ENCODE assay signal across 8 cellular contexts in genomic region chr9:129023036-129023907, GRCh38. TPM values are rescaled to one million over a fixed set of nuclear protein-coding genes. Genes with fewer than 3 reads are reported as not detected.
DNase-seq lines count a peak whose midpoint lies in the region; ATAC-seq and TF ChIP-seq lines count a peak whose summit lies in the region.

No MANE protein-coding gene starts in this region.

- H3K9me3 ChIP-seq in T-helper 17 cell (ENCODE audit: control insufficient read depth, low read length, poor library complexity, severe bottlenecking) (no peaks in the 10 kb centered on the region), stomach smooth muscle (ENCODE audit: control insufficient read depth in 2 of 2, low read length in 2 of 2) (no peaks in the 10 kb centered on the region)

- H3K4me3 Mint-ChIP-seq in T-helper 17 cell: no peak overlapping the region
- H3K4me3 Mint-ChIP-seq in glutamatergic neuron (ENCODE audit: unreplicated experiment): peak overlapping the region; percentile 51

- peak overlapping the region; percentile 74 for H3K27ac ChIP-seq in stomach smooth muscle (ENCODE audit: low read length)

- peak overlapping the region in 1 of 2 donors; percentile 13 for H3K9ac ChIP-seq in stomach smooth muscle (ENCODE audit: low read length in 2 of 2)

- H3K27me3 Mint-ChIP-seq in T-helper 17 cell (no peaks in the 10 kb centered on the region), glutamatergic neuron (ENCODE audit: unreplicated experiment) (peaks cover 10% of the 10 kb centered on the region)

- peak overlapping the region; percentile 8 for H3K27ac Mint-ChIP-seq in T-helper 17 cell
- H3K27ac Mint-ChIP-seq in glutamatergic neuron (ENCODE audit: unreplicated experiment): peak overlapping the region; percentile 96

- peaks cover 32% of the 10 kb centered on the region for H3K4me1 ChIP-seq in stomach smooth muscle (ENCODE audit: control insufficient read depth, insufficient read depth, low read length)

- H3K27me3 ChIP-seq in stomach smooth muscle (ENCODE audit: control insufficient read depth in 1 of 2, insufficient read depth in 2 of 2, low read length in 2 of 2): no peaks in the 10 kb centered on the region

- ATAC-seq in T-helper 17 cell (no peak), GM21825 (IDR thresholded peaks at IDR 0.05; ENCODE audit: unreplicated experiment) (no peak), HG02588 (IDR thresholded peaks at IDR 0.05; ENCODE audit: unreplicated experiment) (no peak), GM18511 (IDR thresholded peaks at IDR 0.05; ENCODE audit: unreplicated experiment) (no peak)

- TF ChIP-seq CTCF in HFF-Myc (IDR thresholded peaks at IDR 0.05; ENCODE audit: low read depth, low read length, missing control alignments) (no peak), glutamatergic neuron (IDR thresholded peaks at IDR 0.05; ENCODE audit: partially characterized antibody, unreplicated experiment) (no peak)

- H3K4me3 ChIP-seq in HFF-Myc (replicated peaks; ENCODE audit: low read depth, low read length) (no peak overlapping the region), stomach smooth muscle (ENCODE audit: low read length in 2 of 2) (no peak overlapping the region)

- H3K4me1 Mint-ChIP-seq in T-helper 17 cell: peaks cover 26% of the 10 kb centered on the region
- peaks cover 25% of the 10 kb centered on the region for H3K4me1 Mint-ChIP-seq in glutamatergic neuron (ENCODE audit: low read depth, unreplicated experiment)

- H3K36me3 Mint-ChIP-seq in T-helper 17 cell (ENCODE audit: low read depth): no peaks in the 10 kb centered on the region
- H3K36me3 Mint-ChIP-seq in glutamatergic neuron (ENCODE audit: unreplicated experiment): no peaks in the 10 kb centered on the region

- no peaks in the 10 kb centered on the region for H3K36me3 ChIP-seq in stomach smooth muscle (ENCODE audit: control insufficient read depth in 2 of 2, insufficient read depth in 2 of 2, low read length in 2 of 2)

- peaks cover 13% of the 10 kb centered on the region for H3K9me3 Mint-ChIP-seq in glutamatergic neuron (ENCODE audit: unreplicated experiment)

- DNase-seq in HFF-Myc (ENCODE audit: extremely low read depth, low read depth) (peak; percentile 60), T-helper 17 cell (no peak), glutamatergic neuron (peak; percentile 91), globus pallidus (ENCODE audit: low spot score) (no peak)

RNA-seq across cellular contexts. Expression of gene SH3GLB2, which starts 4.9 kb away (rescaled TPM):
- total RNA-seq in T-helper 17 cell (10 to 100 TPM; 82.2 to 87.1 TPM), glutamatergic neuron (ENCODE audit: unreplicated experiment) (143 TPM)

RNA-seq across cellular contexts. Expression of gene MIGA2, which starts 13.2 kb away (rescaled TPM):
- total RNA-seq in T-helper 17 cell: 10 to 100 TPM; 64.2 to 81.4 TPM
- 40.2 TPM for total RNA-seq in glutamatergic neuron (ENCODE audit: unreplicated experiment)

RNA-seq across cellular contexts. Expression of gene DOLPP1, which starts 57.6 kb away (rescaled TPM):
- total RNA-seq in T-helper 17 cell: 1 to 10 TPM; 5.3 to 8.0 TPM
- total RNA-seq in glutamatergic neuron (ENCODE audit: unreplicated experiment): 44.2 TPM

Comparison
In these comparisons a context has a peak if more than half of its experiments do, and no peak if none do; other contexts are left out.
1. DNase-seq: peak in HFF-Myc (single experiment) and glutamatergic neuron (single experiment); none in T-helper 17 cell (0 of 3) and globus pallidus (single experiment).